ENCODE assay signal across 37 cellular contexts in the genomic region with DNA sequence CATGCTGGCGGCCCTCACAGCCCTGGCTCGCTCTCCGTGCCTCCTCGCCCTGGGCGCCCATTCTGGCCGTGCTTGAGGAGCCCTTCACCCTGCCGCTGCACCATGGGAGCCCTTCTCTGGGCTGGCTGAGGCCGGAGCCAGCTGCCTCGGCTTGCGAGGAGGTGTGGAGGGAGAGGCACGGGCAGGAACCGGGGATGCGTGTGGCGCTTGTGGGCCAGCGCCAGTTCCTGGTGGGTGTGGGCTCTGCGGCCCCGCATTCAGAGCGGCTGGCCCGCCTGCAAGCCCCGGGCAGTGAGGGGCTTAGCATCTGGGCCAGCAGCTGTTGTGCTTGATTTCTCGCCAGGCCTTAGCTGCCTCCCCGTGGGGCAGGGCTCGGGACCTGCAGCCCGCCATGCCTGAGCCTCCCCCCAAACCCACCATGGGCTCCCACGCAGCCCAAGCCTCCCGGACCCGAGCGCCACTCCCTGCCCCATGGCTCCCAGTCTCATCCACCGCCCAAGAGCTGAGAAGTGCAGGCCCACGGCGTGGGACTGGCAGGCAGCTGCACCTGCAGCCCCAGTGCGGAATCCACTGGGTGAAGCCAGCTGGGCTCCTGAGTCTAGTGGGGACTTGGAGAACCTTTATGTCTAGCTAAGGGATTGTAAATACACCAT.
"Had no signal": no experiment of that assay in that cellular context is flagged by ENCODE, and none has a peak within 500 bp of the region (broad histone marks: within the 10 kb centered on the region; RNA-seq: fewer than 3 reads in every experiment).

No MANE protein-coding gene starts in this region.

- H3K27ac ChIP-seq: ascending aorta, cardiac muscle cell, VCaP had no signal

- H3K9me3 Mint-ChIP-seq: activated naive CD4-positive, alpha-beta T cell treated with anti-CD3 and anti-CD28 coated beads, Interleukin-2, amount 50 U/mL, for 24 hours had no signal

- H3K4me3 ChIP-seq: ascending aorta, cardiac muscle cell had no signal

- H3K36me3 ChIP-seq: ascending aorta, cardiac muscle cell had no signal

- H3K36me3 Mint-ChIP-seq: activated CD8-positive, alpha-beta memory T cell treated with anti-CD3 and anti-CD28 coated beads, Interleukin-2, amount 10 ng/mL, durations not matched to agents 7 days and 5 days; activated naive CD4-positive, alpha-beta T cell treated with anti-CD3 and anti-CD28 coated beads, Interleukin-2, amount 10 ng/mL, durations not matched to agents 7 days and 5 days; activated naive CD4-positive, alpha-beta T cell treated with anti-CD3 and anti-CD28 coated beads, Interleukin-2, amount 50 U/mL, for 24 hours; activated naive CD8-positive, alpha-beta T cell; activated naive CD8-positive, alpha-beta T cell treated with anti-CD3 and anti-CD28 coated beads, Interleukin-2, amount 10 ng/mL, durations not matched to agents 7 days and 5 days; brain had no signal

- H3K27me3 ChIP-seq: ascending aorta, cardiac muscle cell had no signal

- H3K4me1 Mint-ChIP-seq: activated CD4-positive, alpha-beta memory T cell treated with anti-CD3 and anti-CD28 coated beads, Interleukin-2, amount 10 ng/mL, durations not matched to agents 7 days and 5 days; activated CD4-positive, alpha-beta T cell treated with anti-CD3 and anti-CD28 coated beads for 36 hours; activated CD4-positive, alpha-beta T cell treated with anti-CD3 and anti-CD28 coated beads, Interleukin-2, amount 10 ng/mL, durations not matched to agents 7 days and 5 days; activated CD8-positive, alpha-beta memory T cell treated with anti-CD3 and anti-CD28 coated beads, Interleukin-2, amount 10 ng/mL, durations not matched to agents 7 days and 5 days; activated naive CD4-positive, alpha-beta T cell treated with anti-CD3 and anti-CD28 coated beads, Interleukin-2, amount 10 ng/mL, durations not matched to agents 7 days and 5 days; activated naive CD4-positive, alpha-beta T cell treated with anti-CD3 and anti-CD28 coated beads, Interleukin-2, amount 50 U/mL, for 24 hours; activated naive CD8-positive, alpha-beta T cell treated with anti-CD3 and anti-CD28 coated beads, Interleukin-2, amount 10 ng/mL, durations not matched to agents 7 days and 5 days; activated naive CD8-positive, alpha-beta T cell treated with anti-CD3 and anti-CD28 coated beads, Interleukin-2, amount 50 U/mL, for 24 hours; brain; central memory CD8-positive, alpha-beta T cell; WTC11 had no signal

- H3K4me1 ChIP-seq: ascending aorta had no signal

- H3K4me3 Mint-ChIP-seq: activated CD4-positive, alpha-beta memory T cell treated with anti-CD3 and anti-CD28 coated beads, Interleukin-2, amount 10 ng/mL, durations not matched to agents 7 days and 5 days; activated CD4-positive, alpha-beta T cell treated with anti-CD3 and anti-CD28 coated beads for 36 hours; activated CD4-positive, alpha-beta T cell treated with anti-CD3 and anti-CD28 coated beads, Interleukin-2, amount 10 ng/mL, durations not matched to agents 7 days and 5 days; activated CD8-positive, alpha-beta memory T cell treated with anti-CD3 and anti-CD28 coated beads, Interleukin-2, amount 10 ng/mL, durations not matched to agents 7 days and 5 days; activated CD8-positive, alpha-beta T cell treated with anti-CD3 and anti-CD28 coated beads, Interleukin-2, amount 10 ng/mL, durations not matched to agents 7 days and 5 days; activated naive CD4-positive, alpha-beta T cell treated with anti-CD3 and anti-CD28 coated beads, Interleukin-2, amount 10 ng/mL, durations not matched to agents 7 days and 5 days; activated naive CD4-positive, alpha-beta T cell treated with anti-CD3 and anti-CD28 coated beads, Interleukin-2, amount 50 U/mL, for 24 hours; activated naive CD8-positive, alpha-beta T cell; activated naive CD8-positive, alpha-beta T cell treated with anti-CD3 and anti-CD28 coated beads, Interleukin-2, amount 10 ng/mL, durations not matched to agents 7 days and 5 days; activated naive CD8-positive, alpha-beta T cell treated with anti-CD3 and anti-CD28 coated beads, Interleukin-2, amount 50 U/mL, for 24 hours; activated T-cell treated with anti-CD3 and anti-CD28 coated beads, Interleukin-2, amount 50 U/mL, for 24 hours; brain; central memory CD8-positive, alpha-beta T cell; T-helper 1 cell treated with Interleukin-12 subunit alpha and Interleukin-12 subunit beta and Interleukin-4 antibody, amounts not matched to agents 30 μg/mL and 1 μg/mL, for 36 hours; T-helper 2 cell treated with Interferon-gamma antibody and Interleukin-4, amounts not matched to agents 5 μg/mL and 100 μg/mL, for 36 hours; WTC11 had no signal

- DNase-seq: activated CD4-positive, alpha-beta memory T cell treated with anti-CD3 and anti-CD28 coated beads, Interleukin-2, amount 10 ng/mL, durations not matched to agents 7 days and 5 days; activated CD4-positive, alpha-beta T cell treated with anti-CD3 and anti-CD28 coated beads for 1 hour; activated CD4-positive, alpha-beta T cell treated with anti-CD3 and anti-CD28 coated beads for 36 hours; activated CD4-positive, alpha-beta T cell treated with anti-CD3 and anti-CD28 coated beads for 48 hours; activated CD4-positive, alpha-beta T cell treated with anti-CD3 and anti-CD28 coated beads, Interleukin-2, amount 10 ng/mL, durations not matched to agents 7 days and 5 days; activated CD4-positive, alpha-beta T cell treated with anti-CD3 and anti-CD28 coated beads, Interleukin-2, amount 50 U/mL, for 48 hours; activated CD4-positive, CD25-positive, alpha-beta regulatory T cell; activated CD8-positive, alpha-beta memory T cell treated with anti-CD3 and anti-CD28 coated beads for 24 hours; activated CD8-positive, alpha-beta memory T cell treated with anti-CD3 and anti-CD28 coated beads, Interleukin-2, amount 10 ng/mL, durations not matched to agents 7 days and 5 days; activated CD8-positive, alpha-beta memory T cell treated with anti-CD3 and anti-CD28 coated beads, Interleukin-2, amount 50 U/mL, for 48 hours; activated CD8-positive, alpha-beta T cell treated with anti-CD3 and anti-CD28 coated beads, Interleukin-2, amount 10 ng/mL, durations not matched to agents 7 days and 5 days; activated effector memory CD4-positive, alpha-beta T cell treated with Interleukin-2 at 50 U/mL for 16 hours; activated gamma-delta T cell; activated naive CD4-positive, alpha-beta T cell treated with anti-CD3 and anti-CD28 coated beads, Interleukin-2, amount 10 ng/mL, durations not matched to agents 7 days and 5 days; activated naive CD4-positive, alpha-beta T cell treated with Interleukin-2 at 50 U/mL for 16 hours; activated naive CD8-positive, alpha-beta T cell treated with anti-CD3 and anti-CD28 coated beads, Interleukin-2, amount 10 ng/mL, durations not matched to agents 7 days and 5 days; activated naive CD8-positive, alpha-beta T cell treated with anti-CD3 and anti-CD28 coated beads, Interleukin-2, amount 50 U/mL, for 24 hours; activated T-cell treated with anti-CD3 and anti-CD28 coated beads, Interleukin-2, amount 50 U/mL, for 24 hours; activated T-cell treated with anti-CD3 and anti-CD28 coated beads, Interleukin-2, amount 50 U/mL, for 48 hours; amygdala; anterior cingulate cortex; caudate nucleus; SW 1271; T-helper 1 cell; T-helper 2 cell; T-helper 9 cell had no signal

- H3K27ac Mint-ChIP-seq: activated CD4-positive, alpha-beta memory T cell treated with anti-CD3 and anti-CD28 coated beads, Interleukin-2, amount 10 ng/mL, durations not matched to agents 7 days and 5 days; activated CD4-positive, alpha-beta T cell treated with anti-CD3 and anti-CD28 coated beads for 36 hours; activated CD4-positive, alpha-beta T cell treated with anti-CD3 and anti-CD28 coated beads, Interleukin-2, amount 10 ng/mL, durations not matched to agents 7 days and 5 days; activated CD8-positive, alpha-beta memory T cell treated with anti-CD3 and anti-CD28 coated beads, Interleukin-2, amount 10 ng/mL, durations not matched to agents 7 days and 5 days; activated CD8-positive, alpha-beta T cell treated with anti-CD3 and anti-CD28 coated beads, Interleukin-2, amount 10 ng/mL, durations not matched to agents 7 days and 5 days; activated naive CD4-positive, alpha-beta T cell treated with anti-CD3 and anti-CD28 coated beads, Interleukin-2, amount 10 ng/mL, durations not matched to agents 7 days and 5 days; activated naive CD4-positive, alpha-beta T cell treated with anti-CD3 and anti-CD28 coated beads, Interleukin-2, amount 50 U/mL, for 24 hours; activated naive CD8-positive, alpha-beta T cell; activated naive CD8-positive, alpha-beta T cell treated with anti-CD3 and anti-CD28 coated beads, Interleukin-2, amount 10 ng/mL, durations not matched to agents 7 days and 5 days; activated naive CD8-positive, alpha-beta T cell treated with anti-CD3 and anti-CD28 coated beads, Interleukin-2, amount 50 U/mL, for 24 hours; activated T-cell treated with anti-CD3 and anti-CD28 coated beads, Interleukin-2, amount 50 U/mL, for 24 hours; activated T-helper 2 cell treated with anti-CD3 and anti-CD28 coated beads, Interferon-gamma antibody, Interleukin-2, Interleukin-4, amounts not matched to agents 10 μg/mL and 5 μg/mL and 100 μg/mL, durations not matched to agents 14 hours and 24 hours and 36 hours; brain; T-helper 1 cell treated with Interleukin-12 subunit alpha and Interleukin-12 subunit beta and Interleukin-4 antibody, amounts not matched to agents 30 μg/mL and 1 μg/mL, for 36 hours; T-helper 2 cell treated with Interferon-gamma antibody and Interleukin-4, amounts not matched to agents 5 μg/mL and 100 μg/mL, for 36 hours; WTC11 had no signal

- H3K27me3 Mint-ChIP-seq: activated CD4-positive, alpha-beta memory T cell treated with anti-CD3 and anti-CD28 coated beads, Interleukin-2, amount 10 ng/mL, durations not matched to agents 7 days and 5 days; activated CD4-positive, alpha-beta T cell treated with anti-CD3 and anti-CD28 coated beads for 36 hours; activated CD4-positive, alpha-beta T cell treated with anti-CD3 and anti-CD28 coated beads, Interleukin-2, amount 10 ng/mL, durations not matched to agents 7 days and 5 days; activated CD8-positive, alpha-beta memory T cell treated with anti-CD3 and anti-CD28 coated beads, Interleukin-2, amount 10 ng/mL, durations not matched to agents 7 days and 5 days; activated naive CD4-positive, alpha-beta T cell treated with anti-CD3 and anti-CD28 coated beads, Interleukin-2, amount 10 ng/mL, durations not matched to agents 7 days and 5 days; activated naive CD4-positive, alpha-beta T cell treated with anti-CD3 and anti-CD28 coated beads, Interleukin-2, amount 50 U/mL, for 24 hours; activated naive CD8-positive, alpha-beta T cell; activated naive CD8-positive, alpha-beta T cell treated with anti-CD3 and anti-CD28 coated beads, Interleukin-2, amount 10 ng/mL, durations not matched to agents 7 days and 5 days; activated naive CD8-positive, alpha-beta T cell treated with anti-CD3 and anti-CD28 coated beads, Interleukin-2, amount 50 U/mL, for 24 hours; activated T-cell treated with anti-CD3 and anti-CD28 coated beads, Interleukin-2, amount 50 U/mL, for 24 hours; brain; central memory CD8-positive, alpha-beta T cell had no signal

- H3K9me3 ChIP-seq: ascending aorta had no signal
